Comparison of ENCODE assay signal across 15 cellular contexts in genomic region chr17:75486151-75486550, GRCh38. TPM values are rescaled to one million over a fixed set of nuclear protein-coding genes. Genes with fewer than 3 reads are reported as not detected.
A peak's percentile ranks its signal among the peaks of the same experiment; 100 is the strongest.
DNase-seq lines count a peak whose midpoint lies in the region; ATAC-seq and TF ChIP-seq lines count a peak whose summit lies in the region.
"Had no signal": no experiment of that assay in that cellular context is flagged by ENCODE, and none has a peak within 500 bp of the region (broad histone marks: within the 10 kb centered on the region; RNA-seq: fewer than 3 reads in every experiment).

No MANE protein-coding gene starts in this region.

- peak overlapping the region; percentile 79 to 98 (median 87) for H3K27ac ChIP-seq in BLaER1 treated with 17β-estradiol and CSF1 and Interleukin-3, amounts not matched to agents 10 nM and 100 nM
- H3K27ac ChIP-seq in HEK293 (ENCODE audit: extremely low read depth, low read depth, low read length) = no peak overlapping the region
- H3K27ac ChIP-seq: parathyroid adenoma had no signal

- POLR2A ChIA-PET in HEK293 (lab: Yijun Ruan, JAX) = interaction anchor here (1.6 kb wide), 1 partner anchor 10 kb away, joined by 5 read pairs; no protein-coding TSS in a partner anchor

- no peak overlapping the region for H3K4me3 Mint-ChIP-seq in central memory CD8-positive, alpha-beta T cell
- H3K4me3 Mint-ChIP-seq in natural killer cell treated with Interleukin-12 subunit alpha and Interleukin-12 subunit beta and Interleukin-15 and Interleukin-18, amount 100 ng/mL, for 72 hours = peak overlapping the region; percentile 15

- peak overlapping the region; percentile 72 to 91 (median 80) for H3K9ac ChIP-seq in BLaER1 treated with 17β-estradiol and CSF1 and Interleukin-3, amounts not matched to agents 10 nM and 100 nM
- H3K9ac ChIP-seq: parathyroid adenoma had no signal

- in situ Hi-C loops in GM13977 (cut with MboI; ENCODE audit: low pct_unique_long_range_greater_than_20kb, low sequenced_read_pairs, unreplicated experiment) = no loop called here

- no peaks in the 10 kb centered on the region for H3K27me3 ChIP-seq in BLaER1 treated with 17β-estradiol and CSF1 and Interleukin-3, amounts not matched to agents 10 nM and 100 nM

- ATAC-seq in central memory CD8-positive, alpha-beta T cell (replicated peaks; ENCODE audit: extremely low read depth, poor library complexity, severe bottlenecking) = no peak
- no peak for ATAC-seq in natural killer cell treated with Interleukin-12 subunit alpha and Interleukin-12 subunit beta and Interleukin-15 and Interleukin-18, amount 100 ng/mL, for 72 hours

- TF ChIP-seq CTCF in HEK293 (tag by site-specific recombination; IDR thresholded peaks at IDR 0.05) (no peak), GM13977 (IDR thresholded peaks at IDR 0.05; ENCODE audit: extremely low read depth, insufficient read depth, missing control alignments) (no peak)

- H3K36me3 ChIP-seq in BLaER1 treated with 17β-estradiol and CSF1 and Interleukin-3, amounts not matched to agents 10 nM and 100 nM = peaks cover 0 to 26% (median 1%) of the 10 kb centered on the region in 11 experiments; a peak in 8 of 22 replicates
- H3K36me3 ChIP-seq in HEK293 (ENCODE audit: control insufficient read depth in 2 of 2, insufficient read depth in 1 of 2, low read length in 2 of 2) = peaks cover 0 to 22% of the 10 kb centered on the region in 2 experiments; a peak in 2 of 3 replicates

- CTCF ChIA-PET in HEK293 (lab: Yijun Ruan, JAX) = interaction anchor here (0.6 kb wide), 2 partner anchors 360 to 1828 kb away, joined by 3 to 4 read pairs; no protein-coding TSS in a partner anchor

- no peaks in the 10 kb centered on the region for H3K27me3 Mint-ChIP-seq in central memory CD8-positive, alpha-beta T cell
- no peaks in the 10 kb centered on the region for H3K27me3 Mint-ChIP-seq in natural killer cell treated with Interleukin-12 subunit alpha and Interleukin-12 subunit beta and Interleukin-15 and Interleukin-18, amount 100 ng/mL, for 72 hours

- peaks cover 95 to 99% (median 97%) of the 10 kb centered on the region in 10 experiments for H3K4me1 ChIP-seq in BLaER1 treated with 17β-estradiol and CSF1 and Interleukin-3, amounts not matched to agents 10 nM and 100 nM
- H3K4me1 ChIP-seq in HEK293 (ENCODE audit: control insufficient read depth, insufficient read depth, low read length) = no peaks in the 10 kb centered on the region
- H3K4me1 ChIP-seq: parathyroid adenoma had no signal

- no peaks in the 10 kb centered on the region for H4K20me1 ChIP-seq in BLaER1 treated with 17β-estradiol and CSF1 and Interleukin-3, amounts not matched to agents 10 nM and 100 nM

- H3K27ac Mint-ChIP-seq in central memory CD8-positive, alpha-beta T cell (ENCODE audit: low read depth) = peak overlapping the region; percentile 96
- peak overlapping the region; percentile 98 for H3K27ac Mint-ChIP-seq in natural killer cell treated with Interleukin-12 subunit alpha and Interleukin-12 subunit beta and Interleukin-15 and Interleukin-18, amount 100 ng/mL, for 72 hours

- peak overlapping the region in 8 of 10 experiments; percentile 24 to 66 (median 62); a peak in 14 of 20 replicates for H3K4me3 ChIP-seq in BLaER1 treated with 17β-estradiol and CSF1 and Interleukin-3, amounts not matched to agents 10 nM and 100 nM
- H3K4me3 ChIP-seq in HEK293 (ENCODE audit: low read depth, low read length) = no peak overlapping the region
- H3K4me3 ChIP-seq: smooth muscle cell had no signal

- H3K9me3 Mint-ChIP-seq in central memory CD8-positive, alpha-beta T cell = no peaks in the 10 kb centered on the region
- peaks cover 3% of the 10 kb centered on the region for H3K9me3 Mint-ChIP-seq in natural killer cell treated with Interleukin-12 subunit alpha and Interleukin-12 subunit beta and Interleukin-15 and Interleukin-18, amount 100 ng/mL, for 72 hours

- H3K4me2 ChIP-seq in BLaER1 treated with 17β-estradiol and CSF1 and Interleukin-3, amounts not matched to agents 10 nM and 100 nM = peak overlapping the region; percentile 84 to 100 (median 96)
- H3K4me2 ChIP-seq: smooth muscle cell had no signal

- DNase-seq in central memory CD8-positive, alpha-beta T cell (ENCODE audit: low spot score in 2 of 2) = no peak
- DNase-seq in natural killer cell treated with Interleukin-12 subunit alpha and Interleukin-12 subunit beta and Interleukin-15 and Interleukin-18, amount 100 ng/mL, for 72 hours (ENCODE audit: low spot score) = no peak
- DNase-seq in EL = no peak
- no peak for DNase-seq in hypothalamus (lab: John Stamatoyannopoulos, UW)
- DNase-seq in GM13977 (ENCODE audit: low spot score) = no peak
- no peak for DNase-seq in activated CD8-positive, alpha-beta memory T cell treated with anti-CD3 and anti-CD28 coated beads, Interleukin-2, amount 50 U/mL, for 4 hours
- DNase-seq: glutamatergic neuron, islet precursor cell, NCI-H1092, NCI-H2107, NCI-H69 had no signal

- H3K36me3 Mint-ChIP-seq in central memory CD8-positive, alpha-beta T cell (ENCODE audit: insufficient read depth) = peaks cover 1% of the 10 kb centered on the region
- no peaks in the 10 kb centered on the region for H3K36me3 Mint-ChIP-seq in natural killer cell treated with Interleukin-12 subunit alpha and Interleukin-12 subunit beta and Interleukin-15 and Interleukin-18, amount 100 ng/mL, for 72 hours

- H3K9me3 ChIP-seq in BLaER1 treated with 17β-estradiol and CSF1 and Interleukin-3, amounts not matched to agents 10 nM and 100 nM (replicated peaks in 1 of 11) = no peaks in the 10 kb centered on the region
- no peaks in the 10 kb centered on the region for H3K9me3 ChIP-seq in HEK293 (ENCODE audit: control insufficient read depth, insufficient read depth, low read depth, low read length)

- H3K4me1 Mint-ChIP-seq in central memory CD8-positive, alpha-beta T cell = peaks cover 32% of the 10 kb centered on the region
- peaks cover 17 to 22% of the 10 kb centered on the region in 2 donors for H3K4me1 Mint-ChIP-seq in natural killer cell treated with Interleukin-12 subunit alpha and Interleukin-12 subunit beta and Interleukin-15 and Interleukin-18, amount 100 ng/mL, for 72 hours (ENCODE audit: low read depth in 2 of 2)

TF ChIP-seq in HEK293, 187 proteins besides CTCF, POLR2A, EP300 and RAD21:
- TF ChIP-seq ZNF10 (tag by site-specific recombination; IDR thresholded peaks at IDR 0.05) (no peak), ZNF2 (tag by site-specific recombination; IDR thresholded peaks at IDR 0.05) (no peak), ZNF335 (tag by site-specific recombination; conservative IDR thresholded peaks at IDR 0.05) (no peak), ZNF600 (tag by site-specific recombination; IDR thresholded peaks at IDR 0.05) (no peak), ZBTB26 (tag by site-specific recombination; optimal IDR thresholded peaks at IDR 0.05) (no peak), EGR2 (tag by site-specific recombination; IDR thresholded peaks at IDR 0.05; ENCODE audit: low read depth) (peak; percentile 23; the same call in 1 of the 2 replicates), ZNF76 (tag by site-specific recombination; IDR thresholded peaks at IDR 0.05; ENCODE audit: borderline replicate concordance, low read depth) (no peak), ZNF629 (tag by site-specific recombination; IDR thresholded peaks at IDR 0.05) (no peak), ZFHX2 (tag by site-specific recombination; conservative IDR thresholded peaks at IDR 0.05) (peak; percentile 30; the same call in 1 of the 2 replicates), ZNF19 (tag by site-specific recombination; IDR thresholded peaks at IDR 0.05; ENCODE audit: low read depth) (no peak), ATF2 (tag by site-specific recombination; IDR thresholded peaks at IDR 0.05; ENCODE audit: low read depth) (no peak), ZNF132 (tag by site-specific recombination; IDR thresholded peaks at IDR 0.05; ENCODE audit: borderline replicate concordance) (no peak), ZNF776 (tag by site-specific recombination; IDR thresholded peaks at IDR 0.05; ENCODE audit: borderline replicate concordance) (no peak), ZFP69B (tag by site-specific recombination; IDR thresholded peaks at IDR 0.05) (no peak)

RNA-seq across cellular contexts. Expression of gene CASKIN2, which starts 29.2 kb away (rescaled TPM):
- total RNA-seq in natural killer cell treated with Interleukin-12 subunit alpha and Interleukin-12 subunit beta and Interleukin-15 and Interleukin-18, amount 100 ng/mL, for 72 hours = under 1 TPM; 0.33 to 0.98 TPM

RNA-seq across cellular contexts. Expression of gene TMEM94, which starts 29.7 kb away (rescaled TPM):
- 100 to 1,000 TPM in 1 of 2 donors, 10 to 100 TPM in 1; 69.9 to 106 TPM for total RNA-seq in natural killer cell treated with Interleukin-12 subunit alpha and Interleukin-12 subunit beta and Interleukin-15 and Interleukin-18, amount 100 ng/mL, for 72 hours

RNA-seq across cellular contexts. Expression of gene TSEN54, which starts 30.2 kb away (rescaled TPM):
- 100 to 1,000 TPM in 1 of 2 donors, 10 to 100 TPM in 1; 37.5 to 106 TPM for total RNA-seq in natural killer cell treated with Interleukin-12 subunit alpha and Interleukin-12 subunit beta and Interleukin-15 and Interleukin-18, amount 100 ng/mL, for 72 hours

RNA-seq across cellular contexts. Expression of gene LLGL2, which starts 39.3 kb away (rescaled TPM):
- total RNA-seq in natural killer cell treated with Interleukin-12 subunit alpha and Interleukin-12 subunit beta and Interleukin-15 and Interleukin-18, amount 100 ng/mL, for 72 hours = 10 to 100 TPM; 21.4 to 34.1 TPM
